In the genomic region with DNA sequence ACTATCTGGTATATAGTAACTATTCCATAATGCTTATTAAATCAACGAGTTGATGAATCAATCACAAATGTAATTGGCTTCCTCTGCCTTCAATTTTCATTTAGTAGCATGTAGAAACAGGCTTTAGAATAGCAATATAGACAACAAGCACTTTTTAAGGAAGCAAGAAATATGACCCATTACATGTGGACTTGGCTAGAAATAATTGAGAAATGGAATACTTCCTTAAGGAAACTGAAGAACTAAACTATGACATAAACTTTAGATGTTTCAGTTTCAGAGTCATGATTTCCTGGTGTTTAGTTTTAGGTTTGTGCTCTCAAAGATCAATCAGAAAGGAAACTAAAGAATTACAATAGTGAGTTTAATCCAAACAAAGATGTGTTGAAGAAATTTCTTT, we compare ENCODE assay signal across 25 cellular contexts.
"Had no signal": no experiment of that assay in that cellular context is flagged by ENCODE, and none has a peak within 500 bp of the region (broad histone marks: within the 10 kb centered on the region; RNA-seq: fewer than 3 reads in every experiment).

No MANE protein-coding gene starts in this region.

- H3K27ac ChIP-seq: coronary artery, esophagus squamous epithelium, gastrocnemius medialis, ovary, psoas muscle, sigmoid colon, suprapubic skin, transverse colon, upper lobe of right lung, uterus had no signal

- FAIRE-seq: endothelial cell of umbilical vein, keratinocyte had no signal

- H3K9me3 ChIP-seq: gastrocnemius medialis, ovary, transverse colon, upper lobe of right lung, uterus had no signal

- H3K4me1 ChIP-seq: esophagus squamous epithelium, gastrocnemius medialis, psoas muscle, sigmoid colon, suprapubic skin, transverse colon, upper lobe of right lung, uterus had no signal

- H3K27me3 ChIP-seq: esophagus squamous epithelium, gastrocnemius medialis, ovary, sigmoid colon, suprapubic skin, transverse colon, upper lobe of right lung, uterus had no signal

- H3K4me3 ChIP-seq: coronary artery, esophagus squamous epithelium, gastrocnemius medialis, lung, ovary, psoas muscle, sigmoid colon, suprapubic skin, transverse colon, upper lobe of right lung, uterus had no signal

- H3K36me3 ChIP-seq: esophagus squamous epithelium, gastrocnemius medialis, ovary, sigmoid colon, suprapubic skin, transverse colon, upper lobe of right lung, uterus had no signal

- ATAC-seq: gastrocnemius medialis; natural killer cell; psoas muscle; right cardiac atrium; stimulated activated naive CD8-positive, alpha-beta T cell treated with anti-CD3 and anti-CD28 coated beads, Interleukin-15, amount 100 ng/mL, for 72 hours; upper lobe of right lung had no signal

- DNase-seq: dermis blood vessel endothelial cell; effector memory CD4-positive, alpha-beta T cell; erythroblast; esophagus squamous epithelium; foreskin fibroblast; gastrocnemius medialis; head of caudate nucleus; natural killer cell; occipital lobe; ovary; posterior cingulate gyrus; psoas muscle; right cardiac atrium; sigmoid colon; stimulated activated CD4-positive, alpha-beta T cell treated with anti-CD3 and anti-CD28 coated beads, Interleukin-2, amount 100 ng/mL, for 24 hours; stimulated activated naive CD4-positive, alpha-beta T cell; stimulated activated naive CD8-positive, alpha-beta T cell treated with anti-CD3 and anti-CD28 coated beads, Interleukin-15, amount 100 ng/mL, for 72 hours; transverse colon; upper lobe of right lung; uterus had no signal
